Comparison of ENCODE assay signal across 34 cellular contexts in genomic region chr9:106745457-106745856, GRCh38.
DNase-seq lines count a peak whose midpoint lies in the region; ATAC-seq and TF ChIP-seq lines count a peak whose summit lies in the region.
"Had no signal": no experiment of that assay in that cellular context is flagged by ENCODE, and none has a peak within 500 bp of the region (broad histone marks: within the 10 kb centered on the region; RNA-seq: fewer than 3 reads in every experiment).

No MANE protein-coding gene starts in this region.

- intact Hi-C loops in adrenal gland (cut with DNase I), result no loop called here

- H3K4me3 ChIP-seq in tibial nerve, result no peak overlapping the region
- H3K4me3 ChIP-seq in adrenal gland, result no peak overlapping the region
- H3K4me3 ChIP-seq: A549, dorsolateral prefrontal cortex, left ventricle myocardium inferior, right atrium auricular region, testis had no signal

- WGBS in tibial nerve, 2 donors, result 81 to 83% methylated on average over 1 of the region's 1 CpG
- 78 to 88% (median 82%) methylated on average over 1 of the region's 1 CpG for WGBS in adrenal gland, 4 donors

- peak; percentile 29 for ATAC-seq in foreskin keratinocyte
- no peak for ATAC-seq in HG02840 (IDR thresholded peaks at IDR 0.05; ENCODE audit: low FRiP score, unreplicated experiment)
- ATAC-seq in activated naive CD8-positive, alpha-beta T cell treated with anti-CD3 and anti-CD28 coated beads, Interleukin-2, amount 50 U/mL, for 24 hours, result no peak
- ATAC-seq: A549; Panc1; stimulated activated naive CD8-positive, alpha-beta T cell treated with anti-CD3 and anti-CD28 coated beads, Interleukin-15, Interleukin-2, amounts not matched to agents 100 U/mL and 50 U/mL, for 24 hours; T-cell had no signal

- H3K27me3 ChIP-seq in foreskin keratinocyte (peaks cover 3% of the 10 kb centered on the region), tibial nerve (no peaks in the 10 kb centered on the region), adrenal gland (no peaks in the 10 kb centered on the region)
- H3K27me3 ChIP-seq: dorsolateral prefrontal cortex, right atrium auricular region, testis had no signal

- no peaks in the 10 kb centered on the region for H3K9me3 Mint-ChIP-seq in activated naive CD8-positive, alpha-beta T cell treated with anti-CD3 and anti-CD28 coated beads, Interleukin-2, amount 50 U/mL, for 24 hours

- no peaks in the 10 kb centered on the region for H3K36me3 ChIP-seq in tibial nerve
- H3K36me3 ChIP-seq in adrenal gland (replicated peaks in 1 of 2), result no peaks in the 10 kb centered on the region
- H3K36me3 ChIP-seq: left ventricle myocardium inferior, right atrium auricular region had no signal

- H3K4me1 Mint-ChIP-seq in activated naive CD8-positive, alpha-beta T cell treated with anti-CD3 and anti-CD28 coated beads, Interleukin-2, amount 50 U/mL, for 24 hours, result no peaks in the 10 kb centered on the region
- H3K4me1 Mint-ChIP-seq: CD4-positive, CD25-positive, alpha-beta regulatory T cell; T-cell had no signal

- no peaks in the 10 kb centered on the region for H3K36me3 Mint-ChIP-seq in activated naive CD8-positive, alpha-beta T cell treated with anti-CD3 and anti-CD28 coated beads, Interleukin-2, amount 50 U/mL, for 24 hours (ENCODE audit: low read depth)
- H3K36me3 Mint-ChIP-seq: activated naive CD8-positive, alpha-beta T cell; CD4-positive, CD25-positive, alpha-beta regulatory T cell; T-cell had no signal

- H3K27me3 Mint-ChIP-seq in activated naive CD8-positive, alpha-beta T cell treated with anti-CD3 and anti-CD28 coated beads, Interleukin-2, amount 50 U/mL, for 24 hours, result no peaks in the 10 kb centered on the region
- H3K27me3 Mint-ChIP-seq: activated naive CD8-positive, alpha-beta T cell; CD4-positive, CD25-positive, alpha-beta regulatory T cell had no signal

- CTCF ChIA-PET in RWPE1 (lab: Yijun Ruan, JAX), result no interaction called here

- H3K4me3 Mint-ChIP-seq in activated naive CD8-positive, alpha-beta T cell treated with anti-CD3 and anti-CD28 coated beads, Interleukin-2, amount 50 U/mL, for 24 hours, result no peak overlapping the region
- H3K4me3 Mint-ChIP-seq: activated naive CD8-positive, alpha-beta T cell; CD4-positive, CD25-positive, alpha-beta regulatory T cell; T-cell had no signal

- H3K4me1 ChIP-seq in foreskin keratinocyte, result no peaks in the 10 kb centered on the region
- no peaks in the 10 kb centered on the region for H3K4me1 ChIP-seq in tibial nerve
- H3K4me1 ChIP-seq in adrenal gland (replicated peaks in 1 of 2), result no peaks in the 10 kb centered on the region
- H3K4me1 ChIP-seq: A549, left ventricle myocardium inferior, right atrium auricular region, testis had no signal

- no peak for TF ChIP-seq POLR2A in tibial nerve (IDR thresholded peaks at IDR 0.05)
- no peak for TF ChIP-seq POLR2A in adrenal gland (IDR thresholded peaks at IDR 0.05)

- TF ChIP-seq CTCF in RWPE1 (conservative IDR thresholded peaks at IDR 0.05; ENCODE audit: low read depth), result no peak
- no peak for TF ChIP-seq CTCF in foreskin keratinocyte (conservative IDR thresholded peaks at IDR 0.05)
- TF ChIP-seq CTCF in tibial nerve (IDR thresholded peaks at IDR 0.05), result no peak
- TF ChIP-seq CTCF in adrenal gland (IDR thresholded peaks at IDR 0.05), result no peak

- no peak overlapping the region for H3K27ac Mint-ChIP-seq in activated naive CD8-positive, alpha-beta T cell treated with anti-CD3 and anti-CD28 coated beads, Interleukin-2, amount 50 U/mL, for 24 hours
- H3K27ac Mint-ChIP-seq: activated naive CD8-positive, alpha-beta T cell; CD4-positive, CD25-positive, alpha-beta regulatory T cell; T-cell had no signal

- DNase-seq in EL (peak; percentile 48), RWPE1 (ENCODE audit: low spot score) (peak; percentile 60), dedifferentiated amniotic fluid mesenchymal stem cell (ENCODE audit: extremely low spot score) (peak; percentile 28), foreskin keratinocyte (peak in 1 of 2 donors; percentile 44), tibial nerve (ENCODE audit: low spot score in 2 of 2) (no peak), adrenal gland (no peak)
- no peak for DNase-seq in activated naive CD8-positive, alpha-beta T cell treated with anti-CD3 and anti-CD28 coated beads, Interleukin-2, amount 50 U/mL, for 24 hours
- DNase-seq: activated CD4-positive, alpha-beta T cell treated with anti-CD3 and anti-CD28 coated beads for 48 hours; activated CD8-positive, alpha-beta memory T cell treated with anti-CD3 and anti-CD28 coated beads for 24 hours; activated effector memory CD4-positive, alpha-beta T cell treated with anti-CD3 and anti-CD28 coated beads, Interleukin-2, amount 50 U/mL, for 16 hours; CD4-positive, CD25-positive, alpha-beta regulatory T cell; cerebellar nuclear complex; DND-41; dorsolateral prefrontal cortex; H7; islet precursor cell; Karpas-422; left ventricle myocardium inferior; MV-4-11; NCI-H1436; NCI-H2081 treated with DMSO at 0.1 percent for 48 hours; NCI-H2227 treated with DMSO at 0.1 percent for 48 hours; NCI-H526 treated with DMSO at 0.1 percent for 48 hours; posterior cingulate gyrus; SIG-M5; stimulated activated CD4-positive, alpha-beta T cell treated with anti-CD3 and anti-CD28 coated beads, Interleukin-1b, Interleukin-23, amount 100 ng/mL, for 48 hours; stimulated activated naive CD8-positive, alpha-beta T cell treated with anti-CD3 and anti-CD28 coated beads, Interleukin-15, Interleukin-2, amounts not matched to agents 100 U/mL and 50 U/mL, for 24 hours; T-cell; testis had no signal

- no peaks in the 10 kb centered on the region for H3K9me3 ChIP-seq in tibial nerve
- no peaks in the 10 kb centered on the region for H3K9me3 ChIP-seq in adrenal gland (replicated peaks in 1 of 3)
- H3K9me3 ChIP-seq: A549, left ventricle myocardium inferior, right atrium auricular region, testis had no signal

- no peak for TF ChIP-seq EP300 in tibial nerve (IDR thresholded peaks at IDR 0.05)

- no peak overlapping the region for H3K27ac ChIP-seq in RWPE1
- no peak overlapping the region for H3K27ac ChIP-seq in foreskin keratinocyte
- H3K27ac ChIP-seq in tibial nerve, result no peak overlapping the region
- no peak overlapping the region for H3K27ac ChIP-seq in adrenal gland
- H3K27ac ChIP-seq: A549, dorsolateral prefrontal cortex, left ventricle myocardium inferior, right atrium auricular region, testis had no signal

- POLR2A ChIA-PET in RWPE1 (lab: Yijun Ruan, JAX; ENCODE audit: low non-redundant PET), result no interaction called here

Comparison
In these comparisons a context has a peak if more than half of its experiments do, and no peak if none do; other contexts are left out.
1. DNase-seq: peak in EL (single experiment), RWPE1 (single experiment) and dedifferentiated amniotic fluid mesenchymal stem cell (single experiment); none in tibial nerve (0 of 2), adrenal gland (0 of 7) and activated naive CD8-positive, alpha-beta T cell treated with anti-CD3 and anti-CD28 coated beads, Interleukin-2, amount 50 U/mL, for 24 hours (single experiment).